Comparison of ENCODE assay signal across 8 cellular contexts in genomic region chr12:110741795-110742717, GRCh38. TPM values are rescaled to one million over a fixed set of nuclear protein-coding genes. Genes with fewer than 3 reads are reported as not detected.
DNase-seq lines count a peak whose midpoint lies in the region; ATAC-seq and TF ChIP-seq lines count a peak whose summit lies in the region.

No MANE protein-coding gene starts in this region.

- H3K9me3 ChIP-seq in SJCRH30 (replicated peaks) (no peaks in the 10 kb centered on the region), left lung (no peaks in the 10 kb centered on the region)

- no peaks in the 10 kb centered on the region for H3K27me3 Mint-ChIP-seq in stimulated activated naive CD8-positive, alpha-beta T cell treated with anti-CD3 and anti-CD28 coated beads, Interleukin-15, amount 100 ng/mL, for 72 hours

- ATAC-seq in GM19328 (IDR thresholded peaks at IDR 0.05; ENCODE audit: unreplicated experiment) (peak; percentile 10), left lung (peak; percentile 30)
- ATAC-seq in stimulated activated naive CD8-positive, alpha-beta T cell treated with anti-CD3 and anti-CD28 coated beads, Interleukin-15, amount 100 ng/mL, for 72 hours: peak; percentile 32

- H3K4me1 ChIP-seq in SJCRH30 (peaks cover 6% of the 10 kb centered on the region; the same call in 1 of the 2 replicates), left lung (peaks cover 22 to 57% of the 10 kb centered on the region in 2 donors)

- H3K27ac ChIP-seq in SJCRH30 (peak overlapping the region; percentile 88), left lung (peak overlapping the region; percentile 83 to 91)

- intact Hi-C loops in left lung (cut with DNase I): no loop called here

- peak overlapping the region; percentile 94 to 98 for H3K4me3 Mint-ChIP-seq in stimulated activated naive CD8-positive, alpha-beta T cell treated with anti-CD3 and anti-CD28 coated beads, Interleukin-15, amount 100 ng/mL, for 72 hours

- H3K27me3 ChIP-seq in SJCRH30 (no peaks in the 10 kb centered on the region), left lung (no peaks in the 10 kb centered on the region)

- H3K27ac Mint-ChIP-seq in stimulated activated naive CD8-positive, alpha-beta T cell treated with anti-CD3 and anti-CD28 coated beads, Interleukin-15, amount 100 ng/mL, for 72 hours: peak overlapping the region; percentile 98 to 100

- H3K4me3 ChIP-seq in SJCRH30 (peak overlapping the region; percentile 97), left lung (peak overlapping the region; percentile 98 to 99)

- TF ChIP-seq CTCF in left lung (IDR thresholded peaks at IDR 0.05): no peak

- no peaks in the 10 kb centered on the region for H3K9me3 Mint-ChIP-seq in stimulated activated naive CD8-positive, alpha-beta T cell treated with anti-CD3 and anti-CD28 coated beads, Interleukin-15, amount 100 ng/mL, for 72 hours

- peak in 8 of 14 donors; percentile 33 to 77 (median 50) for DNase-seq in C1 segment of cervical spinal cord (lab: John Stamatoyannopoulos, UW)
- DNase-seq in HT-29 (ENCODE audit: low spot score): peak; percentile 39
- peak; percentile 6 to 37 for DNase-seq in SJCRH30
- peak; percentile 50 for DNase-seq in cerebellar cortex (ENCODE audit: low spot score)
- peak in 1 of 2 donors; percentile 50 for DNase-seq in left lung
- DNase-seq in stimulated activated naive CD8-positive, alpha-beta T cell treated with anti-CD3 and anti-CD28 coated beads, Interleukin-15, amount 100 ng/mL, for 72 hours: peak in 1 of 2 donors; percentile 19
- no peak for DNase-seq in NCI-H2196 treated with DMSO at 0.1 percent for 48 hours (lab: John Stamatoyannopoulos, UW; ENCODE audit: unreplicated experiment)

- H3K36me3 ChIP-seq in SJCRH30 (peaks cover 17% of the 10 kb centered on the region), left lung (no peaks in the 10 kb centered on the region)

- peaks cover 54% of the 10 kb centered on the region for H3K4me1 Mint-ChIP-seq in stimulated activated naive CD8-positive, alpha-beta T cell treated with anti-CD3 and anti-CD28 coated beads, Interleukin-15, amount 100 ng/mL, for 72 hours

RNA-seq across cellular contexts. Expression of gene PPP1CC, which starts 0.6 kb away (rescaled TPM):
- 105 and 120 TPM in 2 replicates for total RNA-seq in HT-29 (2014; rRNA removed; shearing (Covaris generic))
- 202 and 218 TPM in 2 replicates for total RNA-seq in SJCRH30 (2014; rRNA removed; shearing (Covaris generic))
- 100 to 1,000 TPM in 1 of 2 donors, 10 to 100 TPM in 1; 86.8 to 104 TPM for total RNA-seq in left lung

RNA-seq across cellular contexts. Expression of gene HVCN1, which starts 53.1 kb away (rescaled TPM):
- not detected in 2 replicates for total RNA-seq in HT-29 (2014; rRNA removed; shearing (Covaris generic))
- 2.7 and 2.8 TPM in 2 replicates for total RNA-seq in SJCRH30 (2014; rRNA removed; shearing (Covaris generic))
- total RNA-seq in left lung: 10 to 100 TPM; 10.7 to 12.4 TPM
